In the genomic region with DNA sequence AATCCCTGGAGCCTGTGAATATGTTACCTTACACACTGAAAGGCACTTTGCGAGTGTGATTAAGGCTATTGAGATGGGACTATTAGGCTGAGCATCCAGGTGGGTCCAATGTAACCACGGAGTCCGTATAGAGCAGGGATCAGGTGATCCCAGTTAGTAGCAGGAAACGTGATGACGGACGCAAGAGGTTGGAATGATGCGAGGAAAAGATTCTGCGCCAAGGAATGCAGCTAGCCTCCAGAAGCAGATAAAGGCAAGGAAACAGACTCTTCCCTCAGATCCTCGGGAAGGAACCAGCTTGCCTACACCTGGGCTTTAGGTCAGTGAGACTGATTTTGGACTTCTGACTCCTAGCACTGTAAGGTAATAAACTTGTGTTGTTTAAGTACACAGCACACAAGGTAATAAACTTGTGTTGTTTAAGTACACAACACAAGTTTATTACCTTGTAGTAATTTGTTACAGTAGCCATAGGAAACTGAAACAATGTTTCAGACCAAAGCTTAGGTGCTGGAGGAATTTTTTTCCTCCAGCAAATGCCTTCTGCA, we compare ENCODE assay signal across 17 cellular contexts.
"Had no signal": no experiment of that assay in that cellular context is flagged by ENCODE, and none has a peak within 500 bp of the region (broad histone marks: within the 10 kb centered on the region; RNA-seq: fewer than 3 reads in every experiment).

No MANE protein-coding gene starts in this region.

- DNase-seq: KBM-7, MV-4-11, NCI-H1048, NCI-H1105, NCI-H1436 treated with DMSO at 0.1 percent for 48 hours, NCI-H1694, NCI-H2029, NCI-H2081 treated with DMSO at 0.1 percent for 48 hours, NCI-H2171, NCI-H226, NCI-H446, NCI-H510A, NCI-H524 treated with DMSO at 0.1 percent for 48 hours, NCI-H69, NCI-H774, SHP77 had no signal

- ATAC-seq: SK-N-SH treated with all-trans-retinoic acid at 6 μM for 48 hours had no signal
